ENCODE assay signal across 1 cellular context in the genomic region with DNA sequence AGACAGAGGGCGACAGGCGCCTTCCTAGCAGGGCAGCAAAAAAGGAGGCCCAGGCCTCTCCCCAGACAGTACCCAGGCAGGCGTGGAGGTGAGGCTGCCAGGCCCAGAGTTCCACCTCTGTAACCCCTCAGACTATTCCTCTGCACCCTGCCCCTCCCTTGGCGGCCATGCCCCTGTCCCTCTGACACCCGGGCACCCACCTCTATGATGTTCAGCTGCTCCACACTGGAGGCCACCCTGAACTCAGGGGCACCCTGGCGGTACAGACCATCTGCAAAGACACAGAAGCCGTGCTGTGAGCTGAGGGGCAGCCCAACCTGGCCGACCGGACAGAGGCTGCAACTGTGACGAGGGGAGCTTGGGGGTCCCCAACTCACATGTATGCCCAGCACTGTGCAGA.
TF ChIP-seq lines count a peak whose summit lies in the region.

No MANE protein-coding gene starts in this region.

TF ChIP-seq in H1, 55 proteins besides CTCF, POLR2A, EP300 and RAD21:
- no peak for TF ChIP-seq BRCA1 (IDR thresholded peaks at IDR 0.05; ENCODE audit: low read depth, low read length)
- TF ChIP-seq, protein P1, sequence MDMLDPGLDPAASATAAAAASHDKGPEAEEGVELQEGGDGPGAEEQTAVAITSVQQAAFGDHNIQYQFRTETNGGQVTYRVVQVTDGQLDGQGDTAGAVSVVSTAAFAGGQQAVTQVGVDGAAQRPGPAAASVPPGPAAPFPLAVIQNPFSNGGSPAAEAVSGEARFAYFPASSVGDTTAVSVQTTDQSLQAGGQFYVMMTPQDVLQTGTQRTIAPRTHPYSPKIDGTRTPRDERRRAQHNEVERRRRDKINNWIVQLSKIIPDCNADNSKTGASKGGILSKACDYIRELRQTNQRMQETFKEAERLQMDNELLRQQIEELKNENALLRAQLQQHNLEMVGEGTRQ (IDR thresholded peaks at IDR 0.05; ENCODE audit: low read length) = no peak
- TF ChIP-seq GTF2F1 (IDR thresholded peaks at IDR 0.05; ENCODE audit: borderline replicate concordance, low read depth, low read length) = no peak
- no peak for TF ChIP-seq CBX8 (IDR thresholded peaks at IDR 0.05; ENCODE audit: borderline replicate concordance, low read depth, low read length)
- no peak for TF ChIP-seq FOSL1 (IDR thresholded peaks at IDR 0.05; ENCODE audit: insufficient read depth, low read depth, low read length)
- TF ChIP-seq KDM4A (IDR thresholded peaks at IDR 0.05; ENCODE audit: low read depth, low read length, severe bottlenecking) = no peak
- TF ChIP-seq, protein P2, sequence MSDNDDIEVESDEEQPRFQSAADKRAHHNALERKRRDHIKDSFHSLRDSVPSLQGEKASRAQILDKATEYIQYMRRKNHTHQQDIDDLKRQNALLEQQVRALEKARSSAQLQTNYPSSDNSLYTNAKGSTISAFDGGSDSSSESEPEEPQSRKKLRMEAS (IDR thresholded peaks at IDR 0.05) = no peak
- no peak for TF ChIP-seq CEBPB (IDR thresholded peaks at IDR 0.05; ENCODE audit: low read depth, low read length)
- TF ChIP-seq EGR1 (IDR thresholded peaks at IDR 0.05; ENCODE audit: borderline replicate concordance, low read depth, low read length) = no peak
- TF ChIP-seq, protein P3, sequence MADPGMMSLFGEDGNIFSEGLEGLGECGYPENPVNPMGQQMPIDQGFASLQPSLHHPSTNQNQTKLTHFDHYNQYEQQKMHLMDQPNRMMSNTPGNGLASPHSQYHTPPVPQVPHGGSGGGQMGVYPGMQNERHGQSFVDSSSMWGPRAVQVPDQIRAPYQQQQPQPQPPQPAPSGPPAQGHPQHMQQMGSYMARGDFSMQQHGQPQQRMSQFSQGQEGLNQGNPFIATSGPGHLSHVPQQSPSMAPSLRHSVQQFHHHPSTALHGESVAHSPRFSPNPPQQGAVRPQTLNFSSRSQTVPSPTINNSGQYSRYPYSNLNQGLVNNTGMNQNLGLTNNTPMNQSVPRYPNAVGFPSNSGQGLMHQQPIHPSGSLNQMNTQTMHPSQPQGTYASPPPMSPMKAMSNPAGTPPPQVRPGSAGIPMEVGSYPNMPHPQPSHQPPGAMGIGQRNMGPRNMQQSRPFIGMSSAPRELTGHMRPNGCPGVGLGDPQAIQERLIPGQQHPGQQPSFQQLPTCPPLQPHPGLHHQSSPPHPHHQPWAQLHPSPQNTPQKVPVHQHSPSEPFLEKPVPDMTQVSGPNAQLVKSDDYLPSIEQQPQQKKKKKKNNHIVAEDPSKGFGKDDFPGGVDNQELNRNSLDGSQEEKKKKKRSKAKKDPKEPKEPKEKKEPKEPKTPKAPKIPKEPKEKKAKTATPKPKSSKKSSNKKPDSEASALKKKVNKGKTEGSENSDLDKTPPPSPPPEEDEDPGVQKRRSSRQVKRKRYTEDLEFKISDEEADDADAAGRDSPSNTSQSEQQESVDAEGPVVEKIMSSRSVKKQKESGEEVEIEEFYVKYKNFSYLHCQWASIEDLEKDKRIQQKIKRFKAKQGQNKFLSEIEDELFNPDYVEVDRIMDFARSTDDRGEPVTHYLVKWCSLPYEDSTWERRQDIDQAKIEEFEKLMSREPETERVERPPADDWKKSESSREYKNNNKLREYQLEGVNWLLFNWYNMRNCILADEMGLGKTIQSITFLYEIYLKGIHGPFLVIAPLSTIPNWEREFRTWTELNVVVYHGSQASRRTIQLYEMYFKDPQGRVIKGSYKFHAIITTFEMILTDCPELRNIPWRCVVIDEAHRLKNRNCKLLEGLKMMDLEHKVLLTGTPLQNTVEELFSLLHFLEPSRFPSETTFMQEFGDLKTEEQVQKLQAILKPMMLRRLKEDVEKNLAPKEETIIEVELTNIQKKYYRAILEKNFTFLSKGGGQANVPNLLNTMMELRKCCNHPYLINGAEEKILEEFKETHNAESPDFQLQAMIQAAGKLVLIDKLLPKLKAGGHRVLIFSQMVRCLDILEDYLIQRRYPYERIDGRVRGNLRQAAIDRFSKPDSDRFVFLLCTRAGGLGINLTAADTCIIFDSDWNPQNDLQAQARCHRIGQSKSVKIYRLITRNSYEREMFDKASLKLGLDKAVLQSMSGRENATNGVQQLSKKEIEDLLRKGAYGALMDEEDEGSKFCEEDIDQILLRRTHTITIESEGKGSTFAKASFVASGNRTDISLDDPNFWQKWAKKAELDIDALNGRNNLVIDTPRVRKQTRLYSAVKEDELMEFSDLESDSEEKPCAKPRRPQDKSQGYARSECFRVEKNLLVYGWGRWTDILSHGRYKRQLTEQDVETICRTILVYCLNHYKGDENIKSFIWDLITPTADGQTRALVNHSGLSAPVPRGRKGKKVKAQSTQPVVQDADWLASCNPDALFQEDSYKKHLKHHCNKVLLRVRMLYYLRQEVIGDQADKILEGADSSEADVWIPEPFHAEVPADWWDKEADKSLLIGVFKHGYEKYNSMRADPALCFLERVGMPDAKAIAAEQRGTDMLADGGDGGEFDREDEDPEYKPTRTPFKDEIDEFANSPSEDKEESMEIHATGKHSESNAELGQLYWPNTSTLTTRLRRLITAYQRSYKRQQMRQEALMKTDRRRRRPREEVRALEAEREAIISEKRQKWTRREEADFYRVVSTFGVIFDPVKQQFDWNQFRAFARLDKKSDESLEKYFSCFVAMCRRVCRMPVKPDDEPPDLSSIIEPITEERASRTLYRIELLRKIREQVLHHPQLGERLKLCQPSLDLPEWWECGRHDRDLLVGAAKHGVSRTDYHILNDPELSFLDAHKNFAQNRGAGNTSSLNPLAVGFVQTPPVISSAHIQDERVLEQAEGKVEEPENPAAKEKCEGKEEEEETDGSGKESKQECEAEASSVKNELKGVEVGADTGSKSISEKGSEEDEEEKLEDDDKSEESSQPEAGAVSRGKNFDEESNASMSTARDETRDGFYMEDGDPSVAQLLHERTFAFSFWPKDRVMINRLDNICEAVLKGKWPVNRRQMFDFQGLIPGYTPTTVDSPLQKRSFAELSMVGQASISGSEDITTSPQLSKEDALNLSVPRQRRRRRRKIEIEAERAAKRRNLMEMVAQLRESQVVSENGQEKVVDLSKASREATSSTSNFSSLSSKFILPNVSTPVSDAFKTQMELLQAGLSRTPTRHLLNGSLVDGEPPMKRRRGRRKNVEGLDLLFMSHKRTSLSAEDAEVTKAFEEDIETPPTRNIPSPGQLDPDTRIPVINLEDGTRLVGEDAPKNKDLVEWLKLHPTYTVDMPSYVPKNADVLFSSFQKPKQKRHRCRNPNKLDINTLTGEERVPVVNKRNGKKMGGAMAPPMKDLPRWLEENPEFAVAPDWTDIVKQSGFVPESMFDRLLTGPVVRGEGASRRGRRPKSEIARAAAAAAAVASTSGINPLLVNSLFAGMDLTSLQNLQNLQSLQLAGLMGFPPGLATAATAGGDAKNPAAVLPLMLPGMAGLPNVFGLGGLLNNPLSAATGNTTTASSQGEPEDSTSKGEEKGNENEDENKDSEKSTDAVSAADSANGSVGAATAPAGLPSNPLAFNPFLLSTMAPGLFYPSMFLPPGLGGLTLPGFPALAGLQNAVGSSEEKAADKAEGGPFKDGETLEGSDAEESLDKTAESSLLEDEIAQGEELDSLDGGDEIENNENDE (IDR thresholded peaks at IDR 0.05; ENCODE audit: insufficient replicate concordance, low read length) = no peak
- TF ChIP-seq ASH2L (IDR thresholded peaks at IDR 0.05; ENCODE audit: low read length) = no peak
- TF ChIP-seq HDAC2 (IDR thresholded peaks at IDR 0.05; ENCODE audit: borderline replicate concordance in 1 of 2, low read depth in 2 of 2, low read length in 2 of 2) = no peak
- no peak for TF ChIP-seq POU5F1 (IDR thresholded peaks at IDR 0.05; ENCODE audit: low read depth, low read length)
